In the genomic region with DNA sequence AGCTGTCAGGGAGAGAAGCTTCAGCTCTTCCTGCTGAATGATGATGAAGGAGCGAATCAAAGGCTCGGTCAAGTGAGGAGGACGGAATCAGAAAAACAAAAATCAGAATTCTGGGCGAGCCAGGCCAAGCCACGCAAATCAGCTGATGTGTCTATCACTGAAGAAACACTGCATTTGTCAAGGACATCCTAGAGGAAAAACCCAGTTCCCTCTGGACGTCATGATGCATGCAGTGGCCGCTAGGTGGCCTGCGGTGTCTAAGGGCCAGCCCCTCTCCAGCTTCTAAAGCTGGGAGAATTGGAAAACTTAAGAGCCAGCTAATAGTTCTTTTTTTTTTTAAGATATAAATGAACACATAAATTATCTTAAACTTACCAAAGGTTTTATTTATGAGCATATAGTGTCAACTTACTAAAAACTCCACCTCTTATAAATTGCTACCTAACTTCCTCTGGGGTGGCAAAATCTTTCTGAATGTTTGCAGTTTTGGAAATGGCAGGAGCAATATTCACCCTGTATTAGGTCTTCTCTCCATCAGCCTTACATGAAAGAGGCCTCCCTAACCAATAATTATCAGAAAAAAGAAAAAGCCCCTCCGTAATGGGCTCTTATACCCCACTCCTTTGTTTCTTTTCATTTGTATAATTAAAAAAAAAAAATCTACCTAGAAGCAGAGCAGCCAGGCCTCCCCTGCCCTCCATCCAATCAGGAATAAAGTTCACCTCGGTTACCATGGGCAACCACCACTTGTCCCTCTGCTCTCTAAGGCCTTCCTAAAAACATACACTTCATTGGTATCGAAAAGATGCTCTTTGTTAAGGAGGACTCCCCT, we compare ENCODE assay signal across 8 cellular contexts.
DNase-seq lines count a peak whose midpoint lies in the region; FAIRE-seq and TF ChIP-seq lines count a peak whose summit lies in the region.

No MANE protein-coding gene starts in this region.

- H3K4me2 ChIP-seq in BLaER1 (peak overlapping the region; percentile 21; the same call in 1 of the 2 replicates), keratinocyte (ENCODE audit: control insufficient read depth, extremely low read depth, insufficient read depth, low read depth, low read length) (no peak overlapping the region)

- no peaks in the 10 kb centered on the region for H4K20me1 ChIP-seq in BLaER1
- no peaks in the 10 kb centered on the region for H4K20me1 ChIP-seq in keratinocyte (ENCODE audit: control insufficient read depth, extremely low read depth, insufficient read depth, low read length)

- FAIRE-seq in keratinocyte (lab: Jason Lieb, UNC), result no peak

- H3K36me3 ChIP-seq in BLaER1 (no peaks in the 10 kb centered on the region), keratinocyte (ENCODE audit: control insufficient read depth in 2 of 2, extremely low read depth in 1 of 2, insufficient read depth in 2 of 2, low read length in 2 of 2) (no peaks in the 10 kb centered on the region), thyroid gland (no peaks in the 10 kb centered on the region)

- H3K4me3 ChIP-seq in BLaER1, result no peak overlapping the region
- H3K4me3 ChIP-seq in keratinocyte (ENCODE audit: control insufficient read depth in 2 of 3, extremely low read depth in 1 of 3, insufficient read depth in 2 of 3, low read depth in 1 of 3, low read length in 3 of 3), result no peak overlapping the region
- H3K4me3 ChIP-seq in thyroid gland (replicated peaks in 1 of 3), result no peak overlapping the region

- H3K9ac ChIP-seq in BLaER1 (no peak overlapping the region), keratinocyte (ENCODE audit: control insufficient read depth, extremely low read depth, insufficient read depth, low read length) (no peak overlapping the region)

- no peaks in the 10 kb centered on the region for H3K9me1 ChIP-seq in keratinocyte (ENCODE audit: control insufficient read depth, extremely low read depth, insufficient read depth, low read length)

- TF ChIP-seq POLR2A in thyroid gland (IDR thresholded peaks at IDR 0.05), result no peak

- intact Hi-C loops in thyroid gland (cut with DNase I), result no loop called here

- TF ChIP-seq CTCF in keratinocyte (optimal IDR thresholded peaks at IDR 0.05 in 1 of 3, IDR thresholded peaks at IDR 0.05 in 1 of 3, conservative IDR thresholded peaks at IDR 0.05 in 1 of 3; ENCODE audit: extremely low read depth in 1 of 3, insufficient read depth in 2 of 3, low read length in 3 of 3) (peak; percentile 79 to 86 (median 80)), thyroid gland (IDR thresholded peaks at IDR 0.05) (peak; percentile 46 to 86 (median 66))

- no peak overlapping the region for H3K27ac ChIP-seq in BLaER1
- H3K27ac ChIP-seq in keratinocyte (ENCODE audit: control insufficient read depth, insufficient read depth, low read length), result no peak overlapping the region
- H3K27ac ChIP-seq in thyroid gland, result no peak overlapping the region

- WGBS in thyroid gland, 2 donors, result 24 to 37% methylated on average over 11 of the region's 11 CpGs

- H3K27me3 ChIP-seq in BLaER1 (no peaks in the 10 kb centered on the region), keratinocyte (ENCODE audit: control insufficient read depth, extremely low read depth, insufficient read depth, low read length) (no peaks in the 10 kb centered on the region), thyroid gland (no peaks in the 10 kb centered on the region)

- H3K79me2 ChIP-seq in keratinocyte (ENCODE audit: control insufficient read depth, insufficient read depth, low read length), result no peaks in the 10 kb centered on the region

- no peak overlapping the region for H2AFZ ChIP-seq in keratinocyte (ENCODE audit: control insufficient read depth, low read length)

- H3K9me3 ChIP-seq in BLaER1 (peaks cover 24% of the 10 kb centered on the region), keratinocyte (ENCODE audit: control insufficient read depth, low read depth, low read length) (peaks cover 5% of the 10 kb centered on the region), thyroid gland (no peaks in the 10 kb centered on the region)

- in situ Hi-C loops in T47D (cut with HindIII; ENCODE audit: low pct_unique_long_range_greater_than_20kb, low sequenced_read_pairs), result no loop called here

- DNase-seq in GM19238 (ENCODE audit: insufficient read length, low spot score), result peak; percentile 41
- DNase-seq in NCI-H1694 treated with DMSO at 0.1 percent for 48 hours (lab: John Stamatoyannopoulos, UW), result peak; percentile 15
- DNase-seq in T47D (ENCODE audit: low read depth in 1 of 2, low spot score in 1 of 2), result peak; percentile 73
- no peak for DNase-seq in keratinocyte (ENCODE audit: low read depth, low spot score)
- DNase-seq in thyroid gland, result peak; percentile 50 to 63
- no peak for DNase-seq in stimulated activated CD4-positive, alpha-beta T cell treated with anti-CD3 and anti-CD28 coated beads, Interleukin-4, amount 100 ng/mL, for 4 hours
- no peak for DNase-seq in stimulated activated CD4-positive, alpha-beta T cell treated with anti-CD3 and anti-CD28 coated beads, Interleukin-12 subunit alpha, Interleukin-12 subunit beta, amount 100 ng/mL, for 4 hours

- dilution Hi-C loops in keratinocyte (cut with MboI; ENCODE audit: extremely low pct_ligation_motif_present, low sequenced_read_pairs), result no loop called here

- H3K4me1 ChIP-seq in BLaER1 (peaks cover 12% of the 10 kb centered on the region), keratinocyte (ENCODE audit: control insufficient read depth, extremely low read depth, insufficient read depth, low read length) (no peaks in the 10 kb centered on the region), thyroid gland (no peaks in the 10 kb centered on the region)

Comparison
In these comparisons a context has a peak if more than half of its experiments do, and no peak if none do; other contexts are left out.
1. DNase-seq: peak in GM19238 (single experiment), NCI-H1694 treated with DMSO at 0.1 percent for 48 hours (single experiment), T47D (2 of 2) and thyroid gland (2 of 2); none in keratinocyte (single experiment), stimulated activated CD4-positive, alpha-beta T cell treated with anti-CD3 and anti-CD28 coated beads, Interleukin-4, amount 100 ng/mL, for 4 hours (0 of 2) and stimulated activated CD4-positive, alpha-beta T cell treated with anti-CD3 and anti-CD28 coated beads, Interleukin-12 subunit alpha, Interleukin-12 subunit beta, amount 100 ng/mL, for 4 hours (single experiment).